27 cellular contexts compared by ENCODE assay signal in the genomic region with DNA sequence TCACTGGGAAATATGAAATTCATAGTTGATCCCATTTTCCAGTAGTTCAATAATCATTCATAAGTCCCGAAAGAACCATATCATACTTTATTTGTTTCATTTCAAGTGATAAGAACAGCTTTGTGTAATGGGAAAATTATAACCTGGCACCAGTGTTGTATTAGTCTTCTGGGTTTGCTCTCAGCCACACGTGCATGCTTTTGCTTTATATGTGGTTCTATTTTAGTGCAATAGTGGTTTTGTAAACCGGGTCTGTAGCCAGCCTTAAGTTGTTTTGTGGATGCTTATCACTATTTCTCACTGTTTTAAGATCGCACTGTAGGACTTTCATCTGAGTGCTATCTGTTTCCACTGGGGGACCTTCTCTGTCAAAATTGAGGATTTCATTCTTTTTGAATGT.
"Had no signal": no experiment of that assay in that cellular context is flagged by ENCODE, and none has a peak within 500 bp of the region (broad histone marks: within the 10 kb centered on the region; RNA-seq: fewer than 3 reads in every experiment).

No MANE protein-coding gene starts in this region.

- H3K9me3 ChIP-seq: adrenal gland, breast epithelium had no signal

- ATAC-seq: activated CD4-positive, alpha-beta T cell treated with anti-CD3 and anti-CD28 coated beads for 36 hours; activated CD8-positive, alpha-beta memory T cell treated with anti-CD3 and anti-CD28 coated beads, Interleukin-2, amount 10 ng/mL, durations not matched to agents 7 days and 5 days; activated CD8-positive, alpha-beta T cell treated with anti-CD3 and anti-CD28 coated beads, Interleukin-2, amount 10 ng/mL, durations not matched to agents 7 days and 5 days; activated naive CD8-positive, alpha-beta T cell treated with anti-CD3 and anti-CD28 coated beads, Interleukin-2, amount 50 U/mL, for 24 hours; esophagus mucosa had no signal

- DNase-seq: activated CD4-positive, alpha-beta memory T cell treated with anti-CD3 and anti-CD28 coated beads for 36 hours; activated CD4-positive, alpha-beta T cell treated with anti-CD3 and anti-CD28 coated beads for 36 hours; activated CD4-positive, alpha-beta T cell treated with anti-CD3 and anti-CD28 coated beads, Interleukin-2, amount 10 ng/mL, durations not matched to agents 24 days and 14 days; activated CD4-positive, CD25-positive, alpha-beta regulatory T cell; activated CD4-positive, CD25-positive, alpha-beta regulatory T cell treated with anti-CD3 and anti-CD28 coated beads, Interleukin-2, amount 50 U/mL, for 72 hours; activated CD8-positive, alpha-beta memory T cell treated with anti-CD3 and anti-CD28 coated beads, Interleukin-2, amount 10 ng/mL, durations not matched to agents 7 days and 5 days; activated CD8-positive, alpha-beta memory T cell treated with anti-CD3 and anti-CD28 coated beads, Interleukin-2, amount 50 U/mL, for 4 hours; activated CD8-positive, alpha-beta T cell treated with anti-CD3 and anti-CD28 coated beads, Interleukin-2, amount 10 ng/mL, durations not matched to agents 7 days and 5 days; activated effector memory CD4-positive, alpha-beta T cell treated with anti-CD3 and anti-CD28 coated beads, Interleukin-2, amount 50 U/mL, for 16 hours; activated naive CD4-positive, alpha-beta T cell treated with anti-CD3 and anti-CD28 coated beads for 36 hours; activated naive CD8-positive, alpha-beta T cell treated with anti-CD3 and anti-CD28 coated beads for 36 hours; activated naive CD8-positive, alpha-beta T cell treated with anti-CD3 and anti-CD28 coated beads, Interleukin-2, amount 50 U/mL, for 24 hours; activated T-cell treated with anti-CD3 and anti-CD28 coated beads, Interleukin-2, amount 50 U/mL, for 1 hour; activated T-cell treated with anti-CD3 and anti-CD28 coated beads, Interleukin-2, amount 50 U/mL, for 48 hours; adrenal gland; amygdala; aorta; dorsolateral prefrontal cortex; effector memory CD4-positive, alpha-beta T cell; endodermal cell; foreskin fibroblast; glutamatergic neuron had no signal

- H3K27me3 ChIP-seq: adrenal gland, breast epithelium, cardiac muscle cell, dorsolateral prefrontal cortex had no signal

- H3K4me3 ChIP-seq: adrenal gland, breast epithelium, cardiac muscle cell, coronary artery, dorsolateral prefrontal cortex had no signal

- H3K36me3 ChIP-seq: adrenal gland, breast epithelium, cardiac muscle cell had no signal

- H3K4me1 ChIP-seq: breast epithelium had no signal

- H3K27ac ChIP-seq: adrenal gland, breast epithelium, cardiac muscle cell, coronary artery, dorsolateral prefrontal cortex had no signal

- FAIRE-seq: frontal cortex had no signal
